Comparison of ENCODE assay signal across 8 cellular contexts in the genomic region with DNA sequence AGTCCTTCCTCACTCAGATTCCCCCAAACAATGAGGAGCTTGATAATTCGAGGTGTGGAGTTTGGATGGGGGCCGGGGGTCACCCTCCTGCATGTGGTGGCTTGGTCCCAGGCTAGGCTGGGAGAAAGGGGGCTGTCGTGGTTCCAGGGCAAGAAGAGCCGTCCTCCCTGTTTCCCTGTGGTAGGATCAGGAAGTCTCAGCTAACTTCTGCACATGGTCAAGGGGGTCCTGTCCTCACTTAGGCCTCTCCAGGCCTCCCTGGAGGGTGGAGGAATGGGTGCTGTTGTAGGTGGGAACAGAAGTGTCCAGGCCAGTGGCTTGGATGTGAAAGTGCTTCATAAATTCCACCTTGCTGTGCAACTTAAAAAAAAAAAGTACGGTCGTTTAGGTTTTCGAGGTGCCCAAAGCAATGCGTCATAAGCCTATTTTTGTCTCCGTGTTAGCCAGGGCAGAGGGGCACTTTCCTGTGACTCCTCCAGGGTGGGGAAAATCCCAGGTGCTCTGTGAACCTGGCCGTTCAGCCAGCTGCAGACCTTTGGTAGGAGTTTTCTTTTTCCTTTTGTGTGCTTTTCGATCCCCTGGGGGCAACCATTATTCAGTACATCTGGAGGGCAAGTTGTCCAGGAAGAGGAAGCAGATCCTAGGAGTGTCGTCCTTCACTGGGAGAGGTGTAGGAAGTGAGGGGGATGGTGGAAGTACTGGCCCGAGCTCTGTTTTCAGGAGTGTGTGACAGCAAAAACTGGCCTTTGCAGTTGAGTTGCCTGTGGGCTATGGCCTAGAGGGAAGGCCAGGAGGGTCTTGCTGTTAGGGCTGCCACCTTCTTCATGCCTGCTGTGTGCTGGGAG. TPM values are rescaled to one million over a fixed set of nuclear protein-coding genes. Genes with fewer than 3 reads are reported as not detected.
DNase-seq lines count a peak whose midpoint lies in the region; ATAC-seq, FAIRE-seq and TF ChIP-seq lines count a peak whose summit lies in the region.

No MANE protein-coding gene starts in this region.

- H3K4me3 Mint-ChIP-seq in stimulated activated naive B cell treated with anti-CD40 and anti-IgM and Interleukin-4, amounts not matched to agents 10 μg/mL and 1 μg/mL and 100 μg/mL, for 72 hours, result peak overlapping the region; percentile 68 to 77

- peak overlapping the region; percentile 99 for H3K27ac Mint-ChIP-seq in stimulated activated naive B cell treated with anti-CD40 and anti-IgM and Interleukin-4, amounts not matched to agents 10 μg/mL and 1 μg/mL and 100 μg/mL, for 72 hours

- ATAC-seq in heart left ventricle, result peak in 3 of 4 donors; percentile 2 to 48 (median 13)
- ATAC-seq in HG02840 (IDR thresholded peaks at IDR 0.05; ENCODE audit: low FRiP score, unreplicated experiment), result peak; percentile 15
- peak; percentile 80 for ATAC-seq in foreskin keratinocyte
- ATAC-seq in stimulated activated naive B cell treated with anti-CD40 and anti-IgM and Interleukin-4, amounts not matched to agents 10 μg/mL and 1 μg/mL and 100 μg/mL, for 72 hours (replicated peaks), result peak; percentile 68 to 70
- no peak for ATAC-seq in left lobe of liver

- H3K4me1 Mint-ChIP-seq in stimulated activated naive B cell treated with anti-CD40 and anti-IgM and Interleukin-4, amounts not matched to agents 10 μg/mL and 1 μg/mL and 100 μg/mL, for 72 hours, result peaks cover 74 to 97% of the 10 kb centered on the region in 2 donors

- no peaks in the 10 kb centered on the region for H3K27me3 Mint-ChIP-seq in stimulated activated naive B cell treated with anti-CD40 and anti-IgM and Interleukin-4, amounts not matched to agents 10 μg/mL and 1 μg/mL and 100 μg/mL, for 72 hours

- WGBS in heart left ventricle, 4 donors, result 33 to 38% (median 34%) methylated on average over 12 to 13 of the region's 13 CpGs

- no peak overlapping the region for H3K4me3 ChIP-seq in heart left ventricle

- DNase-seq in heart left ventricle (peak in 1 of 5 donors; percentile 30), cardiac septum (ENCODE audit: low spot score) (no peak), RCC 7860 (ENCODE audit: low spot score) (peak; percentile 22), foreskin keratinocyte (peak; percentile 49 to 75), left lobe of liver (ENCODE audit: low spot score) (no peak), superior temporal gyrus (ENCODE audit: extremely low spot score) (no peak)
- DNase-seq in stimulated activated naive B cell treated with anti-CD40 and anti-IgM and Interleukin-4, amounts not matched to agents 10 μg/mL and 1 μg/mL and 100 μg/mL, for 72 hours, result peak; percentile 80

- peaks cover 17 to 49% of the 10 kb centered on the region in 2 donors for H3K36me3 Mint-ChIP-seq in stimulated activated naive B cell treated with anti-CD40 and anti-IgM and Interleukin-4, amounts not matched to agents 10 μg/mL and 1 μg/mL and 100 μg/mL, for 72 hours

- H3K9me3 ChIP-seq in heart left ventricle, result no peaks in the 10 kb centered on the region

- H3K9me3 Mint-ChIP-seq in stimulated activated naive B cell treated with anti-CD40 and anti-IgM and Interleukin-4, amounts not matched to agents 10 μg/mL and 1 μg/mL and 100 μg/mL, for 72 hours, result peaks cover 0 to 4% of the 10 kb centered on the region in 2 donors

- no peak for TF ChIP-seq CTCF in heart left ventricle (IDR thresholded peaks at IDR 0.05)
- no peak for TF ChIP-seq CTCF in foreskin keratinocyte (conservative IDR thresholded peaks at IDR 0.05)

- no peak for FAIRE-seq in RCC 7860 (lab: Jason Lieb, UNC)

- TF ChIP-seq POLR2A in heart left ventricle (IDR thresholded peaks at IDR 0.05), result no peak

- H3K27ac ChIP-seq in heart left ventricle, result peak overlapping the region in 11 of 12 donors; percentile 59 to 86 (median 77)
- H3K27ac ChIP-seq in foreskin keratinocyte, result peak overlapping the region; percentile 74

- H3K27me3 ChIP-seq in heart left ventricle (no peaks in the 10 kb centered on the region), foreskin keratinocyte (no peaks in the 10 kb centered on the region)

- no peaks in the 10 kb centered on the region for H3K36me3 ChIP-seq in heart left ventricle

- intact Hi-C loops in heart left ventricle (cut with DNase I), result loop anchor here in 2 of 10 donors (5.0 to 10.0 kb wide), 2 partner anchors 46 to 64 kb away; no protein-coding TSS in a partner anchor
- intact Hi-C loops in cardiac septum (cut with DNase I), result no loop called here

- peaks cover 13 to 98% (median 77%) of the 10 kb centered on the region in 12 donors for H3K4me1 ChIP-seq in heart left ventricle
- peaks cover 42% of the 10 kb centered on the region for H3K4me1 ChIP-seq in foreskin keratinocyte

RNA-seq across cellular contexts. Expression of a gene that starts 9.6 kb away (rescaled TPM):
- total RNA-seq in heart left ventricle, result 100 to 1,000 TPM in 2 of 9 donors, 10 to 100 TPM in 7; 49.3 to 111 (median 74.0) TPM
- polyA plus RNA-seq in heart left ventricle, result 10 to 100 TPM; 15.4 to 38.0 TPM
- 54.6 TPM for total RNA-seq in cardiac septum
- total RNA-seq in foreskin keratinocyte, result 65.6 and 66.5 TPM in 2 replicates
- 15.9 and 21.2 TPM in 2 replicates for polyA plus RNA-seq in foreskin keratinocyte
- 51.5 TPM for total RNA-seq in left lobe of liver

Comparison
In these comparisons a context has a peak if more than half of its experiments do, and no peak if none do; other contexts are left out.
1. DNase-seq: peak in RCC 7860 (single experiment), foreskin keratinocyte (2 of 2) and stimulated activated naive B cell treated with anti-CD40 and anti-IgM and Interleukin-4, amounts not matched to agents 10 μg/mL and 1 μg/mL and 100 μg/mL, for 72 hours (single experiment); none in cardiac septum (single experiment), left lobe of liver (single experiment) and superior temporal gyrus (single experiment).